ENCODE assay signal across 8 cellular contexts in the genomic region with DNA sequence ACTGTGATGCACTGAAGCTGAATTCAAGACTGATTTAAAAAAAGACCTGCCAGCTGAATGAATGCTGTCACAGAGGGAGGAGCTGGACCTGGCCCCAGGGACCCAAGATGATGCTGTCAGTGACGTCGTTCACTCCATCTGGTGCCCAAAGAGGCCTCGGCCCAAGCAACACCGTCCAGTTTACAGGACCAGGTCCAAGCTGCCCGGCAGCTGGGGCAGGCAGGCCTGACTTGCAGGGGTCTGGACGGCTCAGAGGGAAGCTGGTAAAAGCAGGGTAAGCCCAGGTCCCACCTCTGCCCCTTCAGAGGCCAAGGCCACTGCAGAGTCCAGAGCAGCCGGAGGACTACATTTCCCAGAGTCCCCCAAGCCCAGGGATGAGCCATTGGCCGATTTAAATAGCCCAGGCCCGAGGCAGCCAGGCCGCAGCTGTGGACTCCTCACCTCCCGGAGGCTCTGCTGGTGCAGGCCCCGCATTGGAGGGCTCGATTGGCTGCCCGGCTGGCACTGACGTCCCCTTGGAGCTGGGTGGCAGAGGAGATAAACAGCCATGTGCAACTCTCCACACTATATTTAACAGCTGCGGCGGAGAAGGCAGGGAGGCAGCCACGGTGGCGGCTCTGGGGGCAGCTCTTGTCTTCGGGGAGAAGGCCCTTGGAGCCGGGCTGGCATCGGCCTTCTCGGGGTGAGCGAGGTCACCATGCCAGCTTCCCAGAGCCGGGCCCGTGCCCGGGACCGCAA. TPM values are rescaled to one million over a fixed set of nuclear protein-coding genes. Genes with fewer than 3 reads are reported as not detected.
A peak's percentile ranks its signal among the peaks of the same experiment; 100 is the strongest.
DNase-seq lines count a peak whose midpoint lies in the region; ATAC-seq and TF ChIP-seq lines count a peak whose summit lies in the region.

Gene PLPP7, plus strand, starts transcription at position 423 of the 738 bp plus-strand sequence. Its CDS starts 275 bp downstream, at position 698.

- H3K27ac ChIP-seq in endodermal cell (ENCODE audit: low read depth, low read length) (peak within 1 kb of the TSS; percentile 86), uterus (peak within 1 kb of the TSS; percentile 53 to 60)

- H3K4me1 ChIP-seq in endodermal cell (ENCODE audit: control insufficient read depth, insufficient read depth, low read length) (no peaks in the 10 kb centered on the region), uterus (no peaks in the 10 kb centered on the region)

- H3K36me3 Mint-ChIP-seq in endodermal cell (ENCODE audit: low read depth) = no peaks in the 10 kb centered on the region

- intact Hi-C loops in uterus (cut with DNase I; ENCODE audit: low total_unique reads) = no loop called here

- no peak within 1 kb of the TSS for H3K9ac ChIP-seq in endodermal cell (ENCODE audit: extremely low read depth, low read length, poor library complexity, severe bottlenecking)

- ATAC-seq in HG03139 (IDR thresholded peaks at IDR 0.05; ENCODE audit: unreplicated experiment) (no peak), HG02970 (IDR thresholded peaks at IDR 0.05; ENCODE audit: low FRiP score, unreplicated experiment) (no peak), HG03520 (IDR thresholded peaks at IDR 0.05; ENCODE audit: unreplicated experiment) (no peak)

- WGBS in endodermal cell (ENCODE audit: insufficient coverage in 1 of 2, insufficient read length in 1 of 2), 2 experiments = 56 to 67% methylated on average over 22 to 28 of the region's 28 CpGs

- H3K27me3 ChIP-seq in endodermal cell (ENCODE audit: control insufficient read depth, insufficient read depth, low read length, poor library complexity, severe bottlenecking) = no peaks in the 10 kb centered on the region
- no peaks in the 10 kb centered on the region for H3K27me3 ChIP-seq in uterus

- peak within 1 kb of the TSS; percentile 32 for H3K4me3 Mint-ChIP-seq in endodermal cell

- H3K4me3 ChIP-seq in endodermal cell (ENCODE audit: low read length) (no peak within 1 kb of the TSS), uterus (peak within 1 kb of the TSS; percentile 40 to 46)

- TF ChIP-seq CTCF in endodermal cell (conservative IDR thresholded peaks at IDR 0.05) (no peak), uterus (IDR thresholded peaks at IDR 0.05) (no peak)

- no peak within 1 kb of the TSS for H3K27ac Mint-ChIP-seq in endodermal cell

- H3K36me3 ChIP-seq in endodermal cell (ENCODE audit: control insufficient read depth, insufficient read depth, low read length) (no peaks in the 10 kb centered on the region), uterus (no peaks in the 10 kb centered on the region)

- DNase-seq in ELF-1 (ENCODE audit: low read depth, low spot score) (peak; percentile 62), NCI-H524 treated with DMSO at 0.1 percent for 48 hours (lab: John Stamatoyannopoulos, UW) (peak; percentile 76), endodermal cell (peak; percentile 90), midbrain (lab: John Stamatoyannopoulos, UW) (peak; percentile 92), uterus (peak; percentile 69 to 70)

- H3K9me3 ChIP-seq in endodermal cell (ENCODE audit: control insufficient read depth, low read length) (no peaks in the 10 kb centered on the region), uterus (no peaks in the 10 kb centered on the region)

- peaks cover 4% of the 10 kb centered on the region for H3K4me1 Mint-ChIP-seq in endodermal cell

- TF ChIP-seq POLR2A in uterus (IDR thresholded peaks at IDR 0.05) = peak in 1 of 2 donors; percentile 36

- no peaks in the 10 kb centered on the region for H3K9me3 Mint-ChIP-seq in endodermal cell

- H3K27me3 Mint-ChIP-seq in endodermal cell (ENCODE audit: insufficient read depth) = peaks cover 3% of the 10 kb centered on the region

RNA-seq across cellular contexts. Expression of gene PLPP7, which starts in this region (rescaled TPM):
- 1 to 10 TPM; 4.1 to 5.6 TPM for total RNA-seq in endodermal cell
- 3.6 TPM for polyA plus RNA-seq in endodermal cell (2013, experiment 1 of 2)
- 3.0 TPM for polyA plus RNA-seq in endodermal cell (2013, experiment 2 of 2)
- 10 to 100 TPM in 1 of 4 donors, 1 to 10 TPM in 3; 6.3 to 45.3 (median 8.1) TPM for total RNA-seq in uterus
